1 cellular context compared by ENCODE assay signal in the genomic region with DNA sequence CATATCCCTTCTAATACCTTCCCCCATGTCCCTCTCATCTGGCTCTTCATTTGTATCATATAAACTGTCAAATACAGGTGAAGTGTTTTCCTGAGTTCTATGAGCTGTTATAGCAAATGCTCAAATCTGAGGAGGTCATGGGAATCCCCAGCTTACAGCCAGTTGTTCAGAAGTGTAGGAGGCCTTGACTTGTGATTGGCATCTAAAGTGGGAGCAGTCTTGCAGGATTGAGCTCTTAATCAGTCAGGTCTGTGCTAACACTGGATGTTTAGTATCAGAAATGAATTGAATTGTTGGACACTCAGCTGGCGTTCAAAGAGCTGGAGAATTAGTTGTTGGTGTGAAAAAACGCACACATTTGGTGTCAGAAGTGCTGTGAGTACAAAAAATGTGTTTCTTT.
TF ChIP-seq lines count a peak whose summit lies in the region.

No MANE protein-coding gene starts in this region.

TF ChIP-seq in neural cell, 6 proteins besides CTCF, POLR2A, EP300 and RAD21 (continued from another document):
- TF ChIP-seq REST (IDR thresholded peaks at IDR 0.05; ENCODE audit: borderline replicate concordance) (no peak), MXI1 (conservative IDR thresholded peaks at IDR 0.05; ENCODE audit: poor library complexity, severe bottlenecking) (no peak)
